Comparison of ENCODE assay signal across 8 cellular contexts in the genomic region with DNA sequence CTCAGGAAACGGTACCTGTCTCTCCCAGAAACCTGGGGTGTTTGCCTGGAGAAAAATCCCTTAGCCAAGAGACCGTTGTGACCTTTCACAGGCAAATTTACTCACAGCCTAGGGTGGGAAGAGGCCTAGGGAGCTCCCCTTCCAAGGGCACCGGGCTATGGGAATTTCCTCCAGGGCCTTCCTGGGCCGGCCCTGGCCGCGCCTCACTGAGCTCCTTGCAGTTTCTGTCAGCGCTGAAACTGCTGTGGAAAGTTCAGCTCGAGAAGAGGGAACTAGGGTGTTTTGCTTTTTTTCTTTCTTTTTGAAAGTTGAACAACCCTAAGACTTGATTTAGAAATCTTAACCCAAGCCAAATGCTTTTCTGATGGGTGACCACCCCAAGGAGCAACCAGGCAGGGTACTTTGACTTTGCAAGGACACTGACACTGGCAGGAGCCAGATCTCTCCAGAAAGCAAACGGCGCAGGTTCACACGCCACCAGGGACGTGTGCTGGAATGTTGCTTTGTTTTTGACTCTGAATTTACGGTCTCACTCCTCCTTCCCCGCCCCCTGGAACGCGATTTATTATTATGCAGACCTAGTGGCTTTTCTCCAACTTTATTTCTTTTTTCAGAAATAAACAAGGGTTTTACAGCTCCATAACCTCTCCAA.
DNase-seq lines count a peak whose midpoint lies in the region; ATAC-seq and TF ChIP-seq lines count a peak whose summit lies in the region.

No MANE protein-coding gene starts in this region.

- no peaks in the 10 kb centered on the region for H3K36me3 ChIP-seq in RWPE2 (ENCODE audit: low read depth)
- no peaks in the 10 kb centered on the region for H3K36me3 ChIP-seq in left ventricle myocardium inferior
- no peaks in the 10 kb centered on the region for H3K36me3 ChIP-seq in sigmoid colon

- TF ChIP-seq CTCF in GM13976 (IDR thresholded peaks at IDR 0.05; ENCODE audit: borderline replicate concordance, control extremely low read depth, extremely low read depth, insufficient read depth, missing control alignments) (no peak), RWPE2 (IDR thresholded peaks at IDR 0.05; ENCODE audit: poor library complexity, severe bottlenecking) (no peak), left ventricle myocardium inferior (IDR thresholded peaks at IDR 0.05; ENCODE audit: borderline replicate concordance) (peak; percentile 10), sigmoid colon (IDR thresholded peaks at IDR 0.05) (no peak)

- ATAC-seq in HG02571 (IDR thresholded peaks at IDR 0.05; ENCODE audit: unreplicated experiment): peak; percentile 44
- peak; percentile 35; the same call in 1 of the 3 replicates for ATAC-seq in RWPE2 (ENCODE audit: low read depth)

- H3K4me3 ChIP-seq in RWPE2 (ENCODE audit: severe bottlenecking) (no peak overlapping the region), left ventricle myocardium inferior (peak overlapping the region; percentile 46), sigmoid colon (peak overlapping the region in 3 of 4 donors; percentile 2 to 26 (median 15))

- H3K4me1 ChIP-seq in RWPE2 (ENCODE audit: insufficient read depth, poor library complexity, severe bottlenecking) (peaks cover 39% of the 10 kb centered on the region), left ventricle myocardium inferior (peaks cover 42% of the 10 kb centered on the region), sigmoid colon (peaks cover 0 to 49% (median 35%) of the 10 kb centered on the region in 4 donors)

- H3K27ac ChIP-seq in RWPE2 (ENCODE audit: poor library complexity, severe bottlenecking) (peak overlapping the region; percentile 69), left ventricle myocardium inferior (replicated peaks) (peak overlapping the region; percentile 87), sigmoid colon (peak overlapping the region; percentile 72 to 95 (median 89))

- TF ChIP-seq EP300 in sigmoid colon (IDR thresholded peaks at IDR 0.05): peak in 3 of 4 donors; percentile 12 to 67 (median 30)

- no peaks in the 10 kb centered on the region for H3K27me3 ChIP-seq in RWPE2 (ENCODE audit: insufficient read depth, poor library complexity, severe bottlenecking)
- H3K27me3 ChIP-seq in left ventricle myocardium inferior (ENCODE audit: low read depth): no peaks in the 10 kb centered on the region
- H3K27me3 ChIP-seq in sigmoid colon: no peaks in the 10 kb centered on the region

- DNase-seq in GM13976 (ENCODE audit: low spot score) (peak; percentile 30), RWPE2 (ENCODE audit: low spot score) (no peak), left ventricle myocardium inferior (peak; percentile 48), sigmoid colon (peak; percentile 85), erythroblast (lab: John Stamatoyannopoulos, UW) (no peak), mesenteric fat pad (ENCODE audit: low spot score) (no peak), germinal center (ENCODE audit: low spot score) (no peak)

- 7 to 32% methylated on average over 16 of the region's 16 CpGs for WGBS in sigmoid colon, 2 donors

- in situ Hi-C loops in GM13976 (cut with MboI; ENCODE audit: low sequenced_read_pairs, unreplicated experiment): no loop called here

- intact Hi-C loops in left ventricle myocardium inferior (cut with micrococcal nuclease): no loop called here
- intact Hi-C loops in sigmoid colon (cut with DNase I): loop anchor here (2.0 to 10.0 kb wide), 4 partner anchors 41 to 229 kb away; a partner anchor contains a TSS

- TF ChIP-seq POLR2A in sigmoid colon (IDR thresholded peaks at IDR 0.05) (no peak), erythroblast (IDR thresholded peaks at IDR 0.05; ENCODE audit: low read length) (no peak)

- H3K9me3 ChIP-seq in RWPE2 (ENCODE audit: severe bottlenecking) (no peaks in the 10 kb centered on the region), left ventricle myocardium inferior (replicated peaks) (peaks cover 5% of the 10 kb centered on the region), sigmoid colon (no peaks in the 10 kb centered on the region)

Comparison
In these comparisons a context has a peak if more than half of its experiments do, and no peak if none do; other contexts are left out.
1. DNase-seq: peak in GM13976 (single experiment), left ventricle myocardium inferior (single experiment) and sigmoid colon (single experiment); none in RWPE2 (single experiment), erythroblast (0 of 2), mesenteric fat pad (single experiment) and germinal center (single experiment).
2. Peak in every context shown above with its lines, with median percentiles within 50 percentile points of each other: H3K27ac ChIP-seq.